8 cellular contexts compared by ENCODE assay signal in genomic region chr5:113489299-113489698, GRCh38. TPM values are rescaled to one million over a fixed set of nuclear protein-coding genes. Genes with fewer than 3 reads are reported as not detected.
DNase-seq lines count a peak whose midpoint lies in the region; ATAC-seq, FAIRE-seq and TF ChIP-seq lines count a peak whose summit lies in the region.

No MANE protein-coding gene starts in this region.

- H3K4me3 Mint-ChIP-seq in activated naive CD8-positive, alpha-beta T cell treated with anti-CD3 and anti-CD28 coated beads, Interleukin-2, amount 10 ng/mL, durations not matched to agents 7 days and 5 days: peak overlapping the region; percentile 3

- WGBS in HUES64: 76% methylated on average over 3 of the region's 3 CpGs

- H3K9me1 ChIP-seq in keratinocyte (ENCODE audit: control insufficient read depth, extremely low read depth, insufficient read depth, low read length): no peaks in the 10 kb centered on the region

- H3K9me3 ChIP-seq in HUES64 (ENCODE audit: insufficient read depth, low read depth, low read length): peaks cover 22% of the 10 kb centered on the region
- peaks cover 10% of the 10 kb centered on the region for H3K9me3 ChIP-seq in keratinocyte (ENCODE audit: control insufficient read depth, low read depth, low read length)

- H3K27me3 ChIP-seq in HUES64 (ENCODE audit: insufficient read depth, low read length) (peaks cover 48% of the 10 kb centered on the region), keratinocyte (ENCODE audit: control insufficient read depth, extremely low read depth, insufficient read depth, low read length) (no peaks in the 10 kb centered on the region)

- POLR2A ChIA-PET in activated naive CD8-positive, alpha-beta T cell treated with anti-CD3 and anti-CD28 coated beads, Interleukin-2, amount 10 ng/mL, durations not matched to agents 7 days and 5 days (lab: Charles Lee): interaction anchor here (1.4 kb wide), 1 partner anchor 24 kb away, joined by 3 read pairs; the partner anchor contains the start of gene YTHDC2

- peak overlapping the region; percentile 69 for H3K4me2 ChIP-seq in keratinocyte (ENCODE audit: control insufficient read depth, extremely low read depth, insufficient read depth, low read depth, low read length)

- no peak for TF ChIP-seq CTCF in AG09309 (IDR thresholded peaks at IDR 0.05; ENCODE audit: control insufficient read depth, insufficient read depth, low read depth, low read length, missing control alignments)
- TF ChIP-seq CTCF in keratinocyte (optimal IDR thresholded peaks at IDR 0.05 in 1 of 3, IDR thresholded peaks at IDR 0.05 in 1 of 3, conservative IDR thresholded peaks at IDR 0.05 in 1 of 3; ENCODE audit: extremely low read depth in 1 of 3, insufficient read depth in 2 of 3, low read length in 3 of 3): no peak

- H2AFZ ChIP-seq in keratinocyte (ENCODE audit: control insufficient read depth, low read length): peak overlapping the region; percentile 57

- ATAC-seq in GM19351 (IDR thresholded peaks at IDR 0.05; ENCODE audit: unreplicated experiment) (peak; percentile 63), GM21825 (IDR thresholded peaks at IDR 0.05; ENCODE audit: unreplicated experiment) (no peak)
- peak; percentile 71 for ATAC-seq in activated naive CD8-positive, alpha-beta T cell treated with anti-CD3 and anti-CD28 coated beads, Interleukin-2, amount 10 ng/mL, durations not matched to agents 7 days and 5 days (ENCODE audit: low read depth)

- H3K4me1 ChIP-seq in HUES64 (ENCODE audit: insufficient read depth, low read length) (no peaks in the 10 kb centered on the region; the same call in 1 of the 2 replicates), keratinocyte (ENCODE audit: control insufficient read depth, extremely low read depth, insufficient read depth, low read length) (peaks cover 17% of the 10 kb centered on the region)

- H3K9me3 Mint-ChIP-seq in activated naive CD8-positive, alpha-beta T cell treated with anti-CD3 and anti-CD28 coated beads, Interleukin-2, amount 10 ng/mL, durations not matched to agents 7 days and 5 days: peaks cover 19% of the 10 kb centered on the region

- FAIRE-seq in keratinocyte (lab: Jason Lieb, UNC): peak; percentile 100

- H3K9ac ChIP-seq in HUES64 (ENCODE audit: low read depth, low read length) (no peak overlapping the region), keratinocyte (ENCODE audit: control insufficient read depth, extremely low read depth, insufficient read depth, low read length) (no peak overlapping the region)

- H3K4me1 Mint-ChIP-seq in activated naive CD8-positive, alpha-beta T cell treated with anti-CD3 and anti-CD28 coated beads, Interleukin-2, amount 10 ng/mL, durations not matched to agents 7 days and 5 days: peaks cover 14% of the 10 kb centered on the region

- peaks cover 73% of the 10 kb centered on the region for H3K27me3 Mint-ChIP-seq in activated naive CD8-positive, alpha-beta T cell treated with anti-CD3 and anti-CD28 coated beads, Interleukin-2, amount 10 ng/mL, durations not matched to agents 7 days and 5 days

- H3K79me2 ChIP-seq in keratinocyte (ENCODE audit: control insufficient read depth, insufficient read depth, low read length): peaks cover 24% of the 10 kb centered on the region

- H3K27ac ChIP-seq in HUES64 (ENCODE audit: low read depth, low read length) (no peak overlapping the region), keratinocyte (ENCODE audit: control insufficient read depth, insufficient read depth, low read length) (peak overlapping the region; percentile 80)

- peaks cover 9% of the 10 kb centered on the region for H3K36me3 Mint-ChIP-seq in activated naive CD8-positive, alpha-beta T cell treated with anti-CD3 and anti-CD28 coated beads, Interleukin-2, amount 10 ng/mL, durations not matched to agents 7 days and 5 days

- H4K20me1 ChIP-seq in keratinocyte (ENCODE audit: control insufficient read depth, extremely low read depth, insufficient read depth, low read length): no peaks in the 10 kb centered on the region

- no peak overlapping the region for H3K4me3 ChIP-seq in AG09309 (ENCODE audit: control insufficient read depth, low read depth, low read length)
- H3K4me3 ChIP-seq in HUES64 (ENCODE audit: low read length): peak overlapping the region; percentile 86; the same call in 1 of the 2 replicates
- H3K4me3 ChIP-seq in keratinocyte (ENCODE audit: control insufficient read depth in 2 of 3, extremely low read depth in 1 of 3, insufficient read depth in 2 of 3, low read depth in 1 of 3, low read length in 3 of 3): peak overlapping the region in 2 of 3 experiments; percentile 80 to 85

- dilution Hi-C loops in keratinocyte (cut with MboI; ENCODE audit: extremely low pct_ligation_motif_present, low sequenced_read_pairs): no loop called here

- H3K36me3 ChIP-seq in HUES64 (ENCODE audit: insufficient read depth, low read length) (no peaks in the 10 kb centered on the region), keratinocyte (ENCODE audit: control insufficient read depth in 2 of 2, extremely low read depth in 1 of 2, insufficient read depth in 2 of 2, low read length in 2 of 2) (no peaks in the 10 kb centered on the region)

- DNase-seq in AG09309 (ENCODE audit: low read depth): peak; percentile 97
- no peak for DNase-seq in activated naive CD8-positive, alpha-beta T cell treated with anti-CD3 and anti-CD28 coated beads, Interleukin-2, amount 10 ng/mL, durations not matched to agents 7 days and 5 days
- DNase-seq in keratinocyte (ENCODE audit: low read depth, low spot score): peak; percentile 81
- DNase-seq in effector CD4-positive, alpha-beta T cell: no peak
- DNase-seq in SK-N-DZ (ENCODE audit: low spot score): no peak

- H3K27ac Mint-ChIP-seq in activated naive CD8-positive, alpha-beta T cell treated with anti-CD3 and anti-CD28 coated beads, Interleukin-2, amount 10 ng/mL, durations not matched to agents 7 days and 5 days: no peak overlapping the region

RNA-seq across cellular contexts. Expression of gene MCC, which starts 1.0 kb away (rescaled TPM):
- polyA plus RNA-seq in HUES64 (2013, experiment 1 of 2): 14.1 TPM
- polyA plus RNA-seq in HUES64 (2013, experiment 2 of 2): 12.5 TPM
- total RNA-seq in activated naive CD8-positive, alpha-beta T cell treated with anti-CD3 and anti-CD28 coated beads, Interleukin-2, amount 10 ng/mL, durations not matched to agents 7 days and 5 days: 1 to 10 TPM; 3.8 to 4.4 TPM
- polyA plus RNA-seq in keratinocyte: 20.0 to 27.4 TPM (median 24.6 TPM) in 3 replicates
- polyA plus RNA-seq in keratinocyte (2011; ENCODE audit: low read depth): 18.6 TPM
- 18.8 and 24.8 TPM in 2 replicates for polyA plus RNA-seq in keratinocyte (2011; cell fraction: cytosol; rRNA removed)
- 41.3 and 42.8 TPM in 2 replicates for polyA plus RNA-seq in keratinocyte (2011; cell fraction: nucleus; rRNA removed)
- polyA plus RNA-seq in keratinocyte (2012; ENCODE audit: low replicate concordance): 14.5 and 29.3 TPM in 2 replicates
- 56.5 to 83.0 TPM (median 72.0 TPM) in 3 replicates for polyA minus RNA-seq in keratinocyte
- polyA minus RNA-seq in keratinocyte (2011; cell fraction: cytosol; rRNA and poly(A)+ RNA removed): 35.9 TPM
- 47.5 and 97.1 TPM in 2 replicates for polyA minus RNA-seq in keratinocyte (2011; cell fraction: nucleus; rRNA and poly(A)+ RNA removed)
- polyA plus RNA-seq in SK-N-DZ (2014; cell fraction: cytosol; rRNA removed): 30.4 and 37.3 TPM in 2 replicates
- 20.1 and 23.2 TPM in 2 replicates for polyA plus RNA-seq in SK-N-DZ (2014; cell fraction: nucleus; rRNA removed)

RNA-seq across cellular contexts. Expression of gene YTHDC2, which starts 24.2 kb away (rescaled TPM):
- polyA plus RNA-seq in HUES64 (2013, experiment 1 of 2): 13.5 TPM
- polyA plus RNA-seq in HUES64 (2013, experiment 2 of 2): 12.7 TPM
- total RNA-seq in activated naive CD8-positive, alpha-beta T cell treated with anti-CD3 and anti-CD28 coated beads, Interleukin-2, amount 10 ng/mL, durations not matched to agents 7 days and 5 days: 10 to 100 TPM; 37.7 to 37.9 TPM
- 7.0 to 15.2 TPM (median 9.1 TPM) in 3 replicates for polyA plus RNA-seq in keratinocyte
- 14.0 TPM for polyA plus RNA-seq in keratinocyte (2011; ENCODE audit: low read depth)
- 4.3 and 7.5 TPM in 2 replicates for polyA plus RNA-seq in keratinocyte (2011; cell fraction: cytosol; rRNA removed)
- 17.3 and 23.6 TPM in 2 replicates for polyA plus RNA-seq in keratinocyte (2011; cell fraction: nucleus; rRNA removed)
- 8.8 and 13.5 TPM in 2 replicates for polyA plus RNA-seq in keratinocyte (2012; ENCODE audit: low replicate concordance)
- 9.2 to 29.4 TPM (median 15.2 TPM) in 3 replicates for polyA minus RNA-seq in keratinocyte
- 13.0 TPM for polyA minus RNA-seq in keratinocyte (2011; cell fraction: cytosol; rRNA and poly(A)+ RNA removed)
- polyA minus RNA-seq in keratinocyte (2011; cell fraction: nucleus; rRNA and poly(A)+ RNA removed): 31.5 and 46.9 TPM in 2 replicates
- polyA plus RNA-seq in SK-N-DZ (2014; cell fraction: cytosol; rRNA removed): 14.4 and 19.9 TPM in 2 replicates
- polyA plus RNA-seq in SK-N-DZ (2014; cell fraction: nucleus; rRNA removed): 32.9 and 52.2 TPM in 2 replicates

RNA-seq across cellular contexts. Expression of gene TSSK1B, which starts 54.5 kb away (rescaled TPM):
- polyA plus RNA-seq in HUES64 (2013, experiment 1 of 2): not detected
- not detected for polyA plus RNA-seq in HUES64 (2013, experiment 2 of 2)
- total RNA-seq in activated naive CD8-positive, alpha-beta T cell treated with anti-CD3 and anti-CD28 coated beads, Interleukin-2, amount 10 ng/mL, durations not matched to agents 7 days and 5 days: not detected
- 0.02 to 0.07 TPM (median 0.05 TPM) in 3 replicates for polyA plus RNA-seq in keratinocyte
- not detected for polyA plus RNA-seq in keratinocyte (2011; ENCODE audit: low read depth)
- not detected in 2 replicates for polyA plus RNA-seq in keratinocyte (2011; cell fraction: cytosol; rRNA removed)
- 0.93 and 1.0 TPM in 2 replicates for polyA plus RNA-seq in keratinocyte (2011; cell fraction: nucleus; rRNA removed)
- 0.24 TPM in 1 of 2 replicates, not detected in the other for polyA plus RNA-seq in keratinocyte (2012; ENCODE audit: low replicate concordance)
- 1.7 to 5.2 TPM (median 3.3 TPM) in 3 replicates for polyA minus RNA-seq in keratinocyte
- not detected for polyA minus RNA-seq in keratinocyte (2011; cell fraction: cytosol; rRNA and poly(A)+ RNA removed)
- 5.8 and 8.1 TPM in 2 replicates for polyA minus RNA-seq in keratinocyte (2011; cell fraction: nucleus; rRNA and poly(A)+ RNA removed)
- polyA plus RNA-seq in SK-N-DZ (2014; cell fraction: cytosol; rRNA removed): not detected in 2 replicates
- not detected in 2 replicates for polyA plus RNA-seq in SK-N-DZ (2014; cell fraction: nucleus; rRNA removed)

Comparison
In these comparisons a context has a peak if more than half of its experiments do, and no peak if none do; other contexts are left out.
1. DNase-seq: peak in AG09309 (single experiment) and keratinocyte (single experiment); none in activated naive CD8-positive, alpha-beta T cell treated with anti-CD3 and anti-CD28 coated beads, Interleukin-2, amount 10 ng/mL, durations not matched to agents 7 days and 5 days (single experiment), effector CD4-positive, alpha-beta T cell (single experiment) and SK-N-DZ (single experiment).